23 cellular contexts compared by ENCODE assay signal in the genomic region with DNA sequence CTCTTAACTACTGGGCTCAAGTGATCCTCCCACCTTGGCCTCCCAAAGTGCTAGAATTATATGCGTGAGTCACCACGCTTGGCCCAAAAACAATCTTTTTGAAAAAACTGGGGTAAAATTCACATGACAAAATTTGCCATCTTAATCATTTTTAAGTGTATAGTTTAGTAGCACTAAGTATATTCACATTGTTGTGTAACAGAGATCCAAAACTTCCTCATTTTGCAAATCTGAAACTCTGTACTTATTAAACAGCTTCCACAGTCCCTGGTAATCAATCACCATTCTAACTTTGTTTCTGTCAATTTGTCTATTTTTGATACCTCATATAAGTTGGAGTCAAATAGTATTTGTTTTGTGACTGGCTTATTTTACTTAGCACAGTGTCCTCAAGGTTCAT. TPM values are rescaled to one million over a fixed set of nuclear protein-coding genes. Genes with fewer than 3 reads are reported as not detected.
DNase-seq lines count a peak whose midpoint lies in the region; ATAC-seq lines count a peak whose summit lies in the region.
"Had no signal": no experiment of that assay in that cellular context is flagged by ENCODE, and none has a peak within 500 bp of the region (broad histone marks: within the 10 kb centered on the region; RNA-seq: fewer than 3 reads in every experiment).

No MANE protein-coding gene starts in this region.

- DNase-seq in AML-193 (lab: John Stamatoyannopoulos, UW) (peak; percentile 57 to 62), KBM-7 (peak; percentile 51), OCI-M1 (lab: John Stamatoyannopoulos, UW) (peak; percentile 27), naive B cell (no peak), Ammon's horn (ENCODE audit: low spot score) (no peak), kidney glomerular epithelial cell (lab: John Stamatoyannopoulos, UW) (no peak)
- DNase-seq in activated effector memory CD4-positive, alpha-beta T cell treated with anti-CD3 and anti-CD28 coated beads, Interleukin-2, amount 50 U/mL, for 16 hours = no peak
- DNase-seq in CD4-positive, alpha-beta memory T cell = no peak
- DNase-seq: activated CD4-positive, alpha-beta T cell treated with anti-CD3 and anti-CD28 coated beads for 48 hours; CD8-positive, alpha-beta T cell; heart right ventricle; left colon; MM.1S; NCI-H2029; RPMI8226 had no signal

- CTCF ChIA-PET in CD4-positive, alpha-beta memory T cell (lab: Charles Lee; ENCODE audit: partially characterized antibody) = no interaction called here

- intact Hi-C loops in CD4-positive, alpha-beta memory T cell (cut with micrococcal nuclease) = no loop called here

- POLR2A ChIA-PET in CD4-positive, alpha-beta memory T cell (lab: Charles Lee; ENCODE audit: partially characterized antibody) = interaction anchor here (0.8 kb wide), 1 partner anchor 21 kb away, joined by 3 read pairs; no protein-coding TSS in a partner anchor

- peak; percentile 56 to 75 for ATAC-seq in naive B cell (ENCODE audit: low read depth in 2 of 2)
- ATAC-seq: CD8-positive, alpha-beta T cell; heart right ventricle; left colon; natural killer cell treated with Interleukin-12 subunit alpha and Interleukin-12 subunit beta and Interleukin-15 and Interleukin-18, amount 100 ng/mL, for 72 hours had no signal

- no peaks in the 10 kb centered on the region for H3K9me3 Mint-ChIP-seq in naive B cell
- no peaks in the 10 kb centered on the region for H3K9me3 Mint-ChIP-seq in CD4-positive, alpha-beta memory T cell
- H3K9me3 Mint-ChIP-seq: activated naive CD4-positive, alpha-beta T cell treated with anti-CD3 and anti-CD28 coated beads, Interleukin-2, amount 50 U/mL, for 24 hours; activated T-helper 1 cell treated with anti-CD3 and anti-CD28 coated beads, Interleukin-12 subunit alpha, Interleukin-12 subunit beta, Interleukin-2, Interleukin-4 antibody, amounts not matched to agents 30 ng/mL and 10 ng/mL and 1 ng/mL, durations not matched to agents 14 hours and 24 hours and 36 hours; CD8-positive, alpha-beta T cell; central memory CD8-positive, alpha-beta T cell; natural killer cell treated with Interleukin-12 subunit alpha and Interleukin-12 subunit beta and Interleukin-15 and Interleukin-18, amount 100 ng/mL, for 72 hours had no signal

- no peaks in the 10 kb centered on the region for H3K27me3 Mint-ChIP-seq in naive B cell
- H3K27me3 Mint-ChIP-seq in CD4-positive, alpha-beta memory T cell = no peaks in the 10 kb centered on the region
- H3K27me3 Mint-ChIP-seq: activated naive CD4-positive, alpha-beta T cell treated with anti-CD3 and anti-CD28 coated beads, Interleukin-2, amount 50 U/mL, for 24 hours; central memory CD8-positive, alpha-beta T cell; natural killer cell treated with Interleukin-12 subunit alpha and Interleukin-12 subunit beta and Interleukin-15 and Interleukin-18, amount 100 ng/mL, for 72 hours had no signal

- peaks cover 38 to 70% (median 54%) of the 10 kb centered on the region in 3 donors for H3K4me1 Mint-ChIP-seq in naive B cell
- H3K4me1 Mint-ChIP-seq in CD4-positive, alpha-beta memory T cell = peaks cover 38 to 70% (median 52%) of the 10 kb centered on the region in 4 donors

- H3K36me3 Mint-ChIP-seq in naive B cell = no peaks in the 10 kb centered on the region
- peaks cover 7 to 22% of the 10 kb centered on the region in 2 donors for H3K36me3 Mint-ChIP-seq in CD4-positive, alpha-beta memory T cell
- H3K36me3 Mint-ChIP-seq: natural killer cell treated with Interleukin-12 subunit alpha and Interleukin-12 subunit beta and Interleukin-15 and Interleukin-18, amount 100 ng/mL, for 72 hours had no signal

- no peaks in the 10 kb centered on the region for H3K9me3 ChIP-seq in CD4-positive, alpha-beta memory T cell (ENCODE audit: control insufficient read depth in 1 of 2, low read length in 2 of 2)
- H3K9me3 ChIP-seq: ascending aorta, heart right ventricle, vagina had no signal

- peak overlapping the region; percentile 28 to 91 (median 48) for H3K27ac Mint-ChIP-seq in naive B cell
- H3K27ac Mint-ChIP-seq in CD4-positive, alpha-beta memory T cell = peak overlapping the region in 1 of 7 donors; percentile 32
- H3K27ac Mint-ChIP-seq: activated naive CD4-positive, alpha-beta T cell treated with anti-CD3 and anti-CD28 coated beads, Interleukin-2, amount 50 U/mL, for 24 hours; activated T-helper 1 cell treated with anti-CD3 and anti-CD28 coated beads, Interleukin-12 subunit alpha, Interleukin-12 subunit beta, Interleukin-2, Interleukin-4 antibody, amounts not matched to agents 30 ng/mL and 10 ng/mL and 1 ng/mL, durations not matched to agents 14 hours and 24 hours and 36 hours; CD8-positive, alpha-beta T cell; mesothelial cell of epicardium; natural killer cell treated with Interleukin-12 subunit alpha and Interleukin-12 subunit beta and Interleukin-15 and Interleukin-18, amount 100 ng/mL, for 72 hours had no signal

- H3K27ac ChIP-seq in CD4-positive, alpha-beta memory T cell (ENCODE audit: low read depth, low read length) = no peak overlapping the region
- H3K27ac ChIP-seq: ascending aorta, parathyroid adenoma, vagina had no signal

- H3K4me3 Mint-ChIP-seq in naive B cell = peak overlapping the region in 3 of 8 donors; percentile 36 to 72 (median 55)
- peak overlapping the region in 1 of 8 donors; percentile 57 for H3K4me3 Mint-ChIP-seq in CD4-positive, alpha-beta memory T cell
- H3K4me3 Mint-ChIP-seq: activated naive CD4-positive, alpha-beta T cell treated with anti-CD3 and anti-CD28 coated beads, Interleukin-2, amount 50 U/mL, for 24 hours; activated T-helper 1 cell treated with anti-CD3 and anti-CD28 coated beads, Interleukin-12 subunit alpha, Interleukin-12 subunit beta, Interleukin-2, Interleukin-4 antibody, amounts not matched to agents 30 ng/mL and 10 ng/mL and 1 ng/mL, durations not matched to agents 14 hours and 24 hours and 36 hours; CD8-positive, alpha-beta T cell; central memory CD8-positive, alpha-beta T cell; mesothelial cell of epicardium; natural killer cell treated with Interleukin-12 subunit alpha and Interleukin-12 subunit beta and Interleukin-15 and Interleukin-18, amount 100 ng/mL, for 72 hours had no signal

- H3K4me3 ChIP-seq in CD4-positive, alpha-beta memory T cell (ENCODE audit: low read length in 2 of 2) = no peak overlapping the region
- H3K4me3 ChIP-seq: ascending aorta, heart right ventricle, vagina had no signal

- H3K36me3 ChIP-seq in CD4-positive, alpha-beta memory T cell (ENCODE audit: insufficient read depth, low read length) = no peaks in the 10 kb centered on the region
- H3K36me3 ChIP-seq: ascending aorta, heart right ventricle, vagina had no signal

- H3K27me3 ChIP-seq in CD4-positive, alpha-beta memory T cell (ENCODE audit: insufficient read depth, low read length) = no peaks in the 10 kb centered on the region
- H3K27me3 ChIP-seq: ascending aorta, heart right ventricle, vagina had no signal

- H3K4me1 ChIP-seq in CD4-positive, alpha-beta memory T cell (ENCODE audit: insufficient read depth, low read length) = peaks cover 56% of the 10 kb centered on the region

- in situ Hi-C loops in KBM-7 (cut with MboI; ENCODE audit: low pct_unique_long_range_greater_than_20kb, low sequenced_read_pairs) = no loop called here

RNA-seq across cellular contexts. Expression of a gene that starts 5.2 kb away (rescaled TPM):
- polyA plus RNA-seq in naive B cell (ENCODE audit: low read depth in 6 of 6) = 100 to 1,000 TPM in 2 of 6 donors, 10 to 100 TPM in 4; 56.3 to 109 (median 78.0) TPM
- total RNA-seq in CD4-positive, alpha-beta memory T cell = 100 to 1,000 TPM; 147 to 155 TPM
- polyA plus RNA-seq in CD4-positive, alpha-beta memory T cell = 10 to 100 TPM; 58.3 to 73.6 TPM

RNA-seq across cellular contexts. Expression of a gene that starts 7.4 kb away (rescaled TPM):
- polyA plus RNA-seq in naive B cell (ENCODE audit: low read depth in 6 of 6) = 100 to 1,000 TPM; 260 to 473 (median 320) TPM
- total RNA-seq in CD4-positive, alpha-beta memory T cell = 10 to 100 TPM; 35.0 to 36.4 TPM
- 100 to 1,000 TPM in 1 of 2 donors, 10 to 100 TPM in 1; 70.0 to 134 TPM for polyA plus RNA-seq in CD4-positive, alpha-beta memory T cell

RNA-seq across cellular contexts. Expression of a gene that starts 50.5 kb away (rescaled TPM):
- polyA plus RNA-seq in naive B cell (ENCODE audit: low read depth in 6 of 6) = 10 to 100 TPM; 55.7 to 95.8 (median 59.7) TPM
- total RNA-seq in CD4-positive, alpha-beta memory T cell = under 1 TPM; 0.33 to 0.70 TPM
- polyA plus RNA-seq in CD4-positive, alpha-beta memory T cell = under 1 TPM; 0.32 to 0.95 TPM
- total RNA-seq: vagina had no signal

RNA-seq across cellular contexts. Expression of a gene that starts 54.7 kb away (rescaled TPM):
- 10 to 100 TPM in 1 of 6 donors, 1 to 10 TPM in 2, under 1 TPM in 3; 0.69 to 10.3 (median 0.96) TPM for polyA plus RNA-seq in naive B cell (ENCODE audit: low read depth in 6 of 6)
- 1 to 10 TPM; 2.3 to 2.9 TPM for total RNA-seq in CD4-positive, alpha-beta memory T cell
- polyA plus RNA-seq in CD4-positive, alpha-beta memory T cell = under 1 TPM in 1 of 2 donors, not detected in 1; 0.93 TPM

Comparison
In these comparisons a context has a peak if more than half of its experiments do, and no peak if none do; other contexts are left out.
1. DNase-seq: peak in AML-193 (2 of 2), KBM-7 (single experiment) and OCI-M1 (single experiment); none in naive B cell (single experiment), Ammon's horn (single experiment), kidney glomerular epithelial cell (single experiment), activated effector memory CD4-positive, alpha-beta T cell treated with anti-CD3 and anti-CD28 coated beads, Interleukin-2, amount 50 U/mL, for 16 hours (single experiment) and CD4-positive, alpha-beta memory T cell (0 of 5).
2. RNA of a gene that starts 50.5 kb away (polyA plus RNA-seq): 55.7 to 95.8 TPM in naive B cell; 0.32 to 0.95 TPM in CD4-positive, alpha-beta memory T cell; every median in the first group is over 10 times any median in the second.